In the genomic region with DNA sequence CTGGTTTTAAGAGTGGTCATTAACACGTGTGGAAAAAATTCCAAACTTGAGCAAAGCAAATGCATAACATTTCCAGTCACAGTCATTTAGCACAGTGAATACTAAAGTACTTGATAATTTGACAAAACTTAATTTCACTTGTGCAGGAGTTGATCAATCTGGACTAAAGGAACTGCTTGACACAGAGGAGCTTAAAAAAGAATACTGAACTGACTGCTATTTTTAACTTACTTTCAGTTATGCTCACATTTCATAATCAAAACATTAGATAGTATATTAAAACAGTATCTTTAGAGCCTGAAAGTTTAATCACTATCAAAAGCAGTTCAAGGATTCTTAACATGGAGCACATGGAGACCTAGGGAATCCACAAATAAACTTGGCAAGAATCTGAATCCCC, we compare ENCODE assay signal across 15 cellular contexts. TPM values are rescaled to one million over a fixed set of nuclear protein-coding genes. Genes with fewer than 3 reads are reported as not detected.
A peak's percentile ranks its signal among the peaks of the same experiment; 100 is the strongest.
DNase-seq lines count a peak whose midpoint lies in the region; ATAC-seq, FAIRE-seq and TF ChIP-seq lines count a peak whose summit lies in the region.
"Had no signal": no experiment of that assay in that cellular context is flagged by ENCODE, and none has a peak within 500 bp of the region (broad histone marks: within the 10 kb centered on the region; RNA-seq: fewer than 3 reads in every experiment).

No MANE protein-coding gene starts in this region.

- TF ChIP-seq CTCF in cardiac muscle cell (IDR thresholded peaks at IDR 0.05; ENCODE audit: low read depth, low read length), result no peak
- TF ChIP-seq CTCF in spleen (IDR thresholded peaks at IDR 0.05 in 8 of 11, conservative IDR thresholded peaks at IDR 0.05 in 3 of 11), result no peak
- no peak for TF ChIP-seq CTCF in brain microvascular endothelial cell (IDR thresholded peaks at IDR 0.05; ENCODE audit: low read depth, low read length, missing control alignments)

- H3K4me3 Mint-ChIP-seq in naive thymus-derived CD8-positive, alpha-beta T cell, result peak overlapping the region in 3 of 10 donors; percentile 7 to 24 (median 11)
- H3K4me3 Mint-ChIP-seq: CD8-positive, alpha-beta T cell had no signal

- no peaks in the 10 kb centered on the region for H3K9me3 Mint-ChIP-seq in naive thymus-derived CD8-positive, alpha-beta T cell
- H3K9me3 Mint-ChIP-seq: CD8-positive, alpha-beta T cell had no signal

- no peak overlapping the region for H3K4me3 ChIP-seq in SK-N-MC
- no peak overlapping the region for H3K4me3 ChIP-seq in cardiac muscle cell
- H3K4me3 ChIP-seq in spleen, result peak overlapping the region in 2 of 8 donors; percentile 4 to 36
- H3K4me3 ChIP-seq in brain microvascular endothelial cell (ENCODE audit: low read depth, low read length), result no peak overlapping the region
- H3K4me3 ChIP-seq: prostate gland, stomach had no signal

- no peaks in the 10 kb centered on the region for H3K9me3 ChIP-seq in SK-N-MC (ENCODE audit: low read depth, low read length)
- H3K9me3 ChIP-seq in cardiac muscle cell (ENCODE audit: low read depth), result no peaks in the 10 kb centered on the region
- H3K9me3 ChIP-seq in spleen, result no peaks in the 10 kb centered on the region
- H3K9me3 ChIP-seq: prostate gland, stomach had no signal

- no peak overlapping the region for H3K9ac ChIP-seq in SK-N-MC (ENCODE audit: insufficient read length)

- POLR2A ChIA-PET in naive thymus-derived CD8-positive, alpha-beta T cell (lab: Charles Lee), result no interaction called here

- in situ Hi-C loops in brain microvascular endothelial cell (cut with HindIII; ENCODE audit: low pct_ligation_motif_present, low sequenced_read_pairs), result no loop called here

- H3K27me3 ChIP-seq in cardiac muscle cell (no peaks in the 10 kb centered on the region), spleen (replicated peaks in 1 of 7) (no peaks in the 10 kb centered on the region), brain microvascular endothelial cell (replicated peaks) (no peaks in the 10 kb centered on the region)
- H3K27me3 ChIP-seq: stomach had no signal

- FAIRE-seq in GM18507 (lab: Jason Lieb, UNC), result peak; percentile 64

- no peak for ATAC-seq in naive thymus-derived CD8-positive, alpha-beta T cell
- ATAC-seq: CD8-positive, alpha-beta T cell had no signal

- H3K27ac ChIP-seq in SK-N-MC (0 out of 2 replicates have a peak overlapping the region, but pooled peaks have one; percentile 51), cardiac muscle cell (peak overlapping the region; percentile 56), spleen (peak overlapping the region in 6 of 8 donors; percentile 0 to 64 (median 53)), brain microvascular endothelial cell (no peak overlapping the region)
- H3K27ac ChIP-seq: prostate gland had no signal

- H3K4me1 ChIP-seq in cardiac muscle cell (ENCODE audit: low read depth) (peaks cover 16% of the 10 kb centered on the region), spleen (peaks cover 49 to 100% (median 85%) of the 10 kb centered on the region in 6 donors)

- intact Hi-C loops in spleen (cut with DNase I; ENCODE audit: low total_unique reads), result no loop called here

- WGBS in spleen, 5 donors, result 14 to 33% (median 22%) methylated on average over 1 of the region's 1 CpG

- DNase-seq in GM18507 (ENCODE audit: extremely low spot score, insufficient read length, low read depth), result no peak
- DNase-seq in SK-N-MC (ENCODE audit: low read depth, low spot score), result no peak
- no peak for DNase-seq in cardiac muscle cell (ENCODE audit: low read depth in 1 of 2, low spot score in 1 of 2)
- no peak for DNase-seq in spleen
- no peak for DNase-seq in brain microvascular endothelial cell
- no peak for DNase-seq in effector CD8-positive, alpha-beta T cell (lab: John Stamatoyannopoulos, UW)
- no peak for DNase-seq in naive thymus-derived CD8-positive, alpha-beta T cell
- DNase-seq in activated T-cell treated with anti-CD3 and anti-CD28 coated beads for 4 hours, result no peak
- DNase-seq: activated effector memory CD4-positive, alpha-beta T cell treated with anti-CD3 and anti-CD28 coated beads, Interleukin-2, amount 50 U/mL, for 16 hours; CD8-positive, alpha-beta T cell; Karpas-422; stimulated activated CD4-positive, alpha-beta T cell treated with anti-CD3 and anti-CD28 coated beads, Interleukin-4, amount 100 ng/mL, for 4 hours; stomach; T-helper 2 cell had no signal

- H3K27ac Mint-ChIP-seq in naive thymus-derived CD8-positive, alpha-beta T cell, result peak overlapping the region in 2 of 10 donors; percentile 33 to 38
- H3K27ac Mint-ChIP-seq: CD8-positive, alpha-beta T cell had no signal

- H3K27me3 Mint-ChIP-seq in naive thymus-derived CD8-positive, alpha-beta T cell, result no peaks in the 10 kb centered on the region

- peaks cover 0 to 9% (median 0%) of the 10 kb centered on the region in 3 donors for H3K36me3 Mint-ChIP-seq in naive thymus-derived CD8-positive, alpha-beta T cell

- H3K36me3 ChIP-seq in SK-N-MC (ENCODE audit: insufficient read depth, low read length) (0 out of 2 replicates have a peak, but pooled peaks cover 3% of the 10 kb centered on the region), cardiac muscle cell (no peaks in the 10 kb centered on the region), spleen (no peaks in the 10 kb centered on the region), brain microvascular endothelial cell (replicated peaks) (no peaks in the 10 kb centered on the region)
- H3K36me3 ChIP-seq: prostate gland, stomach had no signal

- TF ChIP-seq POLR2A in spleen (IDR thresholded peaks at IDR 0.05), result no peak

- peaks cover 37 to 88% (median 80%) of the 10 kb centered on the region in 4 donors for H3K4me1 Mint-ChIP-seq in naive thymus-derived CD8-positive, alpha-beta T cell

RNA-seq across cellular contexts. Expression of a gene that starts 7.4 kb away (rescaled TPM):
- total RNA-seq in cardiac muscle cell (17.2 and 36.1 TPM in 2 replicates), spleen (10 to 100 TPM; 33.5 to 84.4 (median 60.1) TPM)
- polyA plus RNA-seq in cardiac muscle cell (131 and 168 TPM in 2 replicates), spleen (10 to 100 TPM; 57.1 to 81.8 (median 80.9) TPM)
- total RNA-seq in naive thymus-derived CD8-positive, alpha-beta T cell, result 10 to 100 TPM; 66.8 to 73.4 TPM
- polyA plus RNA-seq in naive thymus-derived CD8-positive, alpha-beta T cell, result 100 to 1,000 TPM; 117 to 123 (median 118) TPM

RNA-seq across cellular contexts. Expression of a gene that starts 33.0 kb away (rescaled TPM):
- 24.0 and 41.5 TPM in 2 replicates for total RNA-seq in cardiac muscle cell
- polyA plus RNA-seq in cardiac muscle cell, result 92.5 and 128 TPM in 2 replicates
- total RNA-seq in spleen, result 10 to 100 TPM; 37.2 to 56.8 (median 46.6) TPM
- 10 to 100 TPM; 17.9 to 31.1 (median 30.2) TPM for polyA plus RNA-seq in spleen
- 10 to 100 TPM; 35.6 to 40.8 TPM for total RNA-seq in naive thymus-derived CD8-positive, alpha-beta T cell
- polyA plus RNA-seq in naive thymus-derived CD8-positive, alpha-beta T cell, result 10 to 100 TPM; 62.4 to 64.6 (median 64.2) TPM

RNA-seq across cellular contexts. Expression of a gene that starts 56.6 kb away (rescaled TPM):
- total RNA-seq in cardiac muscle cell (338 and 386 TPM in 2 replicates), spleen (10 to 100 TPM; 36.8 to 59.3 (median 43.9) TPM)
- polyA plus RNA-seq in cardiac muscle cell (330 and 484 TPM in 2 replicates), spleen (10 to 100 TPM; 14.9 to 27.5 (median 22.2) TPM)
- total RNA-seq in naive thymus-derived CD8-positive, alpha-beta T cell, result 10 to 100 TPM; 52.0 to 55.5 TPM
- polyA plus RNA-seq in naive thymus-derived CD8-positive, alpha-beta T cell, result 10 to 100 TPM; 38.0 to 47.8 (median 38.1) TPM
